In the genomic region with DNA sequence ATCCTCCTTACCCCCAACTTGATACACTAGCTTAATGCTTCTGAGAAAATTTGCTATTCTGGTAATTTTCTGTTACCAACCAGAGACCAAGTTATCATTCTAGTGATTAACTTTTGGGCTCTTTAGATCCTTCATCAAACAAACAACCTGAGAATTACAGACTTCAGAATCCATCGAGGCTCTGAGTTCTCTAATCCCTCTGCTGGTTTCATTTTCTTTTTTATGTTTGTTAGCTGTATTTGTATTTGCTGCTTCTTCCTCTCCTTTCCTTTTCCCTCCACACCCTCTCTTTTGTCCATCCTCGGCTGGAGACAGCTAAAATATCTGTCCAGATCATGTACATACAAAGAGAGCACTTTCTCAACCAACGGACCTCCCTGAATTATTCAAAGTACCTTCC, we compare ENCODE assay signal across 9 cellular contexts.
DNase-seq lines count a peak whose midpoint lies in the region; ATAC-seq lines count a peak whose summit lies in the region.
"Had no signal": no experiment of that assay in that cellular context is flagged by ENCODE, and none has a peak within 500 bp of the region (broad histone marks: within the 10 kb centered on the region; RNA-seq: fewer than 3 reads in every experiment).

No MANE protein-coding gene starts in this region.

- peak overlapping the region; percentile 100 for H3K4me3 ChIP-seq in CD4-positive, CD25-positive, alpha-beta regulatory T cell (ENCODE audit: low read depth, low read length)

- peaks cover 29 to 87% (median 64%) of the 10 kb centered on the region in 4 donors for H3K4me1 Mint-ChIP-seq in CD4-positive, CD25-positive, alpha-beta regulatory T cell
- peaks cover 44% of the 10 kb centered on the region for H3K4me1 Mint-ChIP-seq in activated naive CD8-positive, alpha-beta T cell treated with anti-CD3 and anti-CD28 coated beads for 36 hours
- H3K4me1 Mint-ChIP-seq in naive B cell: peaks cover 25 to 52% (median 44%) of the 10 kb centered on the region in 3 donors

- DNase-seq in CD4-positive, CD25-positive, alpha-beta regulatory T cell: peak in 1 of 3 donors; percentile 59
- no peak for DNase-seq in activated naive CD8-positive, alpha-beta T cell treated with anti-CD3 and anti-CD28 coated beads for 36 hours
- DNase-seq in naive B cell (no peak), NCI-H524 treated with DMSO at 0.1 percent for 48 hours (lab: John Stamatoyannopoulos, UW) (no peak), NCI-H2171 (lab: John Stamatoyannopoulos, UW) (no peak), nucleus accumbens (lab: John Stamatoyannopoulos, UW) (no peak)
- DNase-seq: NCI-H1105 had no signal

- peaks cover 68% of the 10 kb centered on the region for H3K4me1 ChIP-seq in CD4-positive, CD25-positive, alpha-beta regulatory T cell (ENCODE audit: control insufficient read depth, insufficient read depth, low read length, poor library complexity, severe bottlenecking)

- no peaks in the 10 kb centered on the region for H3K9me3 Mint-ChIP-seq in CD4-positive, CD25-positive, alpha-beta regulatory T cell
- no peaks in the 10 kb centered on the region for H3K9me3 Mint-ChIP-seq in activated naive CD8-positive, alpha-beta T cell treated with anti-CD3 and anti-CD28 coated beads for 36 hours
- no peaks in the 10 kb centered on the region for H3K9me3 Mint-ChIP-seq in naive B cell

- no peak for ATAC-seq in CD4-positive, CD25-positive, alpha-beta regulatory T cell (ENCODE audit: low read depth in 2 of 2)
- ATAC-seq in naive B cell (ENCODE audit: low read depth in 2 of 2) (peak; percentile 43 to 50), GM18873 (IDR thresholded peaks at IDR 0.05; ENCODE audit: low FRiP score, unreplicated experiment) (no peak)

- H3K27me3 Mint-ChIP-seq in CD4-positive, CD25-positive, alpha-beta regulatory T cell: no peaks in the 10 kb centered on the region
- H3K27me3 Mint-ChIP-seq in activated naive CD8-positive, alpha-beta T cell treated with anti-CD3 and anti-CD28 coated beads for 36 hours: no peaks in the 10 kb centered on the region
- no peaks in the 10 kb centered on the region for H3K27me3 Mint-ChIP-seq in naive B cell

- H3K27ac Mint-ChIP-seq in CD4-positive, CD25-positive, alpha-beta regulatory T cell: peak overlapping the region; percentile 88 to 93 (median 89)
- peak overlapping the region; percentile 78 for H3K27ac Mint-ChIP-seq in activated naive CD8-positive, alpha-beta T cell treated with anti-CD3 and anti-CD28 coated beads for 36 hours
- H3K27ac Mint-ChIP-seq in naive B cell: peak overlapping the region; percentile 82 to 98 (median 90)

- H3K36me3 Mint-ChIP-seq in CD4-positive, CD25-positive, alpha-beta regulatory T cell: peaks cover 12% of the 10 kb centered on the region
- peaks cover 8% of the 10 kb centered on the region for H3K36me3 Mint-ChIP-seq in activated naive CD8-positive, alpha-beta T cell treated with anti-CD3 and anti-CD28 coated beads for 36 hours
- H3K36me3 Mint-ChIP-seq in naive B cell: no peaks in the 10 kb centered on the region

- H3K9me3 ChIP-seq in CD4-positive, CD25-positive, alpha-beta regulatory T cell (ENCODE audit: control insufficient read depth in 2 of 2, low read length in 2 of 2): no peaks in the 10 kb centered on the region
- no peaks in the 10 kb centered on the region for H3K9me3 ChIP-seq in KOPT-K1 (ENCODE audit: insufficient read depth, low read length, poor library complexity, severe bottlenecking)

- peaks cover 17% of the 10 kb centered on the region for H3K36me3 ChIP-seq in CD4-positive, CD25-positive, alpha-beta regulatory T cell (ENCODE audit: control insufficient read depth, insufficient read depth, low read length)
- peaks cover 7% of the 10 kb centered on the region; the same call in 1 of the 2 replicates for H3K36me3 ChIP-seq in KOPT-K1 (ENCODE audit: insufficient read depth, low read length)

- H3K27ac ChIP-seq in CD4-positive, CD25-positive, alpha-beta regulatory T cell (ENCODE audit: insufficient read depth, low read length, poor library complexity, severe bottlenecking): peak overlapping the region; percentile 91
- H3K27ac ChIP-seq in KOPT-K1 (ENCODE audit: low read depth, low read length, poor library complexity, severe bottlenecking): peak overlapping the region; percentile 89

- H3K4me3 Mint-ChIP-seq in CD4-positive, CD25-positive, alpha-beta regulatory T cell: peak overlapping the region; percentile 85 to 95 (median 90)
- H3K4me3 Mint-ChIP-seq in activated naive CD8-positive, alpha-beta T cell treated with anti-CD3 and anti-CD28 coated beads for 36 hours: peak overlapping the region; percentile 78
- peak overlapping the region; percentile 79 to 94 (median 87) for H3K4me3 Mint-ChIP-seq in naive B cell

- H3K27me3 ChIP-seq in CD4-positive, CD25-positive, alpha-beta regulatory T cell (ENCODE audit: control insufficient read depth, insufficient read depth, low read length): no peaks in the 10 kb centered on the region

Comparison
In these comparisons a context has a peak if more than half of its experiments do, and no peak if none do; other contexts are left out.
1. ATAC-seq: peak in naive B cell (2 of 2); none in CD4-positive, CD25-positive, alpha-beta regulatory T cell (0 of 2) and GM18873 (single experiment).
2. Peak in every context shown above with its lines, with median percentiles within 50 percentile points of each other: H3K27ac Mint-ChIP-seq and H3K4me3 Mint-ChIP-seq.